Comparison of ENCODE assay signal across 1 cellular context in the genomic region with DNA sequence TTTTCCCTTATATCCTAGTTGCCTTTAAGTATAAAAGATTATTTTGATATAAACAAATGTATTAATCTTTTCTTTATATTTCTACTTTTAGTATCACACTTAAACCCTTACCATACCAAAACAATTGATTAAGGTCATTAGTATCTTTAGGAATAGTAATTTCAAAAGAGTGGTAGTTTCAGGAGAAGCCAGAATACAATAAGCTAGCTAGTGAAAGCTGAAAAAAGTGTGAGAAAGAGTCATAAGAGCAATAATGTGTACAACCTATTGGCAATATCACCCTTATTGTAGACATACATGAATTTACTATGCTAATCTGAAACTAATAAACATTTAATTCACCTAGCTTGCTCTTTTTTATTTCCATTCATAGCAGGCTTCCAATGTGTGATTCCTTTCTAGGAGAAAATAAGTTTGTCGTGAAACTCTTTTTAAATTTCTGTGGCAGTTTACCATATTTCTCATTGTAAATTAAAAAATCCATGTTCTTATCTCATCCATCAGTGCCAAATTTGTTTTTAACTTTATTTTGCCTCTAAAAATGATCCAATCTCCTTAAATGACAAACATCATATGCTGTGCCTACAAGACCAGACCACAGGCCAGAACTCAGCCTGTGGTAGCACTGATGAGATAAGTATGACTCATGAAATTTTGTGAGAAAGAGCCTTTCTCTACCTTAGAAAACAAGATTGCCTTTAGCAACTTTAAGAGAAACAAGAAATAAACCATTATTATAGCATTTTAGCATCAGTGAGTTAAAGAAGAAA.
A peak's percentile ranks its signal among the peaks of the same experiment; 100 is the strongest.
TF ChIP-seq lines count a peak whose summit lies in the region.

No MANE protein-coding gene starts in this region.

TF ChIP-seq in K562, 482 proteins besides CTCF, POLR2A, EP300 and RAD21 (continued from another document and continues in another):
- TF ChIP-seq TEAD4 (IDR thresholded peaks at IDR 0.05; ENCODE audit: low read length) (peak; percentile 74), TEAD4 (CRISPR knock-in tag; IDR thresholded peaks at IDR 0.05; ENCODE audit: borderline replicate concordance) (no peak), ZNF507 (tag; conservative IDR thresholded peaks at IDR 0.05) (no peak), MEIS2 (IDR thresholded peaks at IDR 0.05; ENCODE audit: partially characterized antibody) (peak; percentile 59), ZNF184 (CRISPR knock-in tag; IDR thresholded peaks at IDR 0.05) (no peak), CREB3L1 (IDR thresholded peaks at IDR 0.05; ENCODE audit: borderline replicate concordance, low read depth) (no peak), PHF20 (IDR thresholded peaks at IDR 0.05; ENCODE audit: partially characterized antibody) (no peak), PCBP1 (IDR thresholded peaks at IDR 0.05; ENCODE audit: low read depth, low read length, poor library complexity, severe bottlenecking) (no peak), NCOR1 (IDR thresholded peaks at IDR 0.05) (peak; percentile 34), CEBPZ (IDR thresholded peaks at IDR 0.05; ENCODE audit: borderline replicate concordance, low read depth, low read length) (no peak), ZBTB40 (IDR thresholded peaks at IDR 0.05) (peak; percentile 84), ZBTB40 (CRISPR knock-in tag; IDR thresholded peaks at IDR 0.05) (no peak), SIRT6 (IDR thresholded peaks at IDR 0.05; ENCODE audit: low read depth, low read length) (no peak), ZNF324 (CRISPR knock-in tag; IDR thresholded peaks at IDR 0.05) (no peak), MYC (IDR thresholded peaks at IDR 0.05; ENCODE audit: low read depth, low read length) (0 out of 2 replicates have a peak, but pooled peaks have one; percentile 24), MYC (CRISPR knock-in tag; IDR thresholded peaks at IDR 0.05; ENCODE audit: borderline replicate concordance, low read depth) (no peak), RBM22 (IDR thresholded peaks at IDR 0.05; ENCODE audit: low read depth, low read length, poor library complexity, severe bottlenecking) (no peak)
- TF ChIP-seq, protein P1, sequence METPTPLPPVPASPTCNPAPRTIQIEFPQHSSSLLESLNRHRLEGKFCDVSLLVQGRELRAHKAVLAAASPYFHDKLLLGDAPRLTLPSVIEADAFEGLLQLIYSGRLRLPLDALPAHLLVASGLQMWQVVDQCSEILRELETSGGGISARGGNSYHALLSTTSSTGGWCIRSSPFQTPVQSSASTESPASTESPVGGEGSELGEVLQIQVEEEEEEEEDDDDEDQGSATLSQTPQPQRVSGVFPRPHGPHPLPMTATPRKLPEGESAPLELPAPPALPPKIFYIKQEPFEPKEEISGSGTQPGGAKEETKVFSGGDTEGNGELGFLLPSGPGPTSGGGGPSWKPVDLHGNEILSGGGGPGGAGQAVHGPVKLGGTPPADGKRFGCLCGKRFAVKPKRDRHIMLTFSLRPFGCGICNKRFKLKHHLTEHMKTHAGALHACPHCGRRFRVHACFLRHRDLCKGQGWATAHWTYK (CRISPR knock-in tag; IDR thresholded peaks at IDR 0.05): no peak
- TF ChIP-seq, protein P2, sequence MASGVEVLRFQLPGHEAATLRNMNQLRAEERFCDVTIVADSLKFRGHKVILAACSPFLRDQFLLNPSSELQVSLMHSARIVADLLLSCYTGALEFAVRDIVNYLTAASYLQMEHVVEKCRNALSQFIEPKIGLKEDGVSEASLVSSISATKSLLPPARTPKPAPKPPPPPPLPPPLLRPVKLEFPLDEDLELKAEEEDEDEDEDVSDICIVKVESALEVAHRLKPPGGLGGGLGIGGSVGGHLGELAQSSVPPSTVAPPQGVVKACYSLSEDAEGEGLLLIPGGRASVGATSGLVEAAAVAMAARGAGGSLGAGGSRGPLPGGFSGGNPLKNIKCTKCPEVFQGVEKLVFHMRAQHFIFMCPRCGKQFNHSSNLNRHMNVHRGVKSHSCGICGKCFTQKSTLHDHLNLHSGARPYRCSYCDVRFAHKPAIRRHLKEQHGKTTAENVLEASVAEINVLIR (CRISPR knock-in tag; IDR thresholded peaks at IDR 0.05): no peak
- TF ChIP-seq, protein P3, sequence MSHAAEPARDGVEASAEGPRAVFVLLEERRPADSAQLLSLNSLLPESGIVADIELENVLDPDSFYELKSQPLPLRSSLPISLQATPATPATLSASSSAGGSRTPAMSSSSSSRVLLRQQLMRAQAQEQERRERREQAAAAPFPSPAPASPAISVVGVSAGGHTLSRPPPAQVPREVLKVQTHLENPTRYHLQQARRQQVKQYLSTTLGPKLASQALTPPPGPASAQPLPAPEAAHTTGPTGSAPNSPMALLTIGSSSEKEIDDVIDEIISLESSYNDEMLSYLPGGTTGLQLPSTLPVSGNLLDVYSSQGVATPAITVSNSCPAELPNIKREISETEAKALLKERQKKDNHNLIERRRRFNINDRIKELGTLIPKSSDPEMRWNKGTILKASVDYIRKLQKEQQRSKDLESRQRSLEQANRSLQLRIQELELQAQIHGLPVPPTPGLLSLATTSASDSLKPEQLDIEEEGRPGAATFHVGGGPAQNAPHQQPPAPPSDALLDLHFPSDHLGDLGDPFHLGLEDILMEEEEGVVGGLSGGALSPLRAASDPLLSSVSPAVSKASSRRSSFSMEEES (CRISPR knock-in tag; IDR thresholded peaks at IDR 0.05): no peak
- TF ChIP-seq, protein P4, sequence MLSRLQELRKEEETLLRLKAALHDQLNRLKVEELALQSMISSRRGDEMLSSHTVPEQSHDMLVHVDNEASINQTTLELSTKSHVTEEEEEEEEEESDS (CRISPR knock-in tag; IDR thresholded peaks at IDR 0.05): no peak
- TF ChIP-seq, protein P5, sequence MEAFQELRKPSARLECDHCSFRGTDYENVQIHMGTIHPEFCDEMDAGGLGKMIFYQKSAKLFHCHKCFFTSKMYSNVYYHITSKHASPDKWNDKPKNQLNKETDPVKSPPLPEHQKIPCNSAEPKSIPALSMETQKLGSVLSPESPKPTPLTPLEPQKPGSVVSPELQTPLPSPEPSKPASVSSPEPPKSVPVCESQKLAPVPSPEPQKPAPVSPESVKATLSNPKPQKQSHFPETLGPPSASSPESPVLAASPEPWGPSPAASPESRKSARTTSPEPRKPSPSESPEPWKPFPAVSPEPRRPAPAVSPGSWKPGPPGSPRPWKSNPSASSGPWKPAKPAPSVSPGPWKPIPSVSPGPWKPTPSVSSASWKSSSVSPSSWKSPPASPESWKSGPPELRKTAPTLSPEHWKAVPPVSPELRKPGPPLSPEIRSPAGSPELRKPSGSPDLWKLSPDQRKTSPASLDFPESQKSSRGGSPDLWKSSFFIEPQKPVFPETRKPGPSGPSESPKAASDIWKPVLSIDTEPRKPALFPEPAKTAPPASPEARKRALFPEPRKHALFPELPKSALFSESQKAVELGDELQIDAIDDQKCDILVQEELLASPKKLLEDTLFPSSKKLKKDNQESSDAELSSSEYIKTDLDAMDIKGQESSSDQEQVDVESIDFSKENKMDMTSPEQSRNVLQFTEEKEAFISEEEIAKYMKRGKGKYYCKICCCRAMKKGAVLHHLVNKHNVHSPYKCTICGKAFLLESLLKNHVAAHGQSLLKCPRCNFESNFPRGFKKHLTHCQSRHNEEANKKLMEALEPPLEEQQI (IDR thresholded peaks at IDR 0.05): 0 out of 2 replicates have a peak, but pooled peaks have one; percentile 27
